In genomic region chr12:56086096-56086495, GRCh38 we compare ENCODE assay signal across 14 cellular contexts. TPM values are rescaled to one million over a fixed set of nuclear protein-coding genes. Genes with fewer than 3 reads are reported as not detected.
A peak's percentile ranks its signal among the peaks of the same experiment; 100 is the strongest.
DNase-seq lines count a peak whose midpoint lies in the region; ATAC-seq and TF ChIP-seq lines count a peak whose summit lies in the region.
"Had no signal": no experiment of that assay in that cellular context is flagged by ENCODE, and none has a peak within 500 bp of the region (broad histone marks: within the 10 kb centered on the region; RNA-seq: fewer than 3 reads in every experiment).

No MANE protein-coding gene starts in this region.

- peak overlapping the region; percentile 19 for H3K27ac Mint-ChIP-seq in activated CD4-positive, alpha-beta T cell treated with anti-CD3 and anti-CD28 coated beads, Interleukin-2, amount 10 ng/mL, durations not matched to agents 24 days and 14 days
- H3K27ac Mint-ChIP-seq: activated naive CD4-positive, alpha-beta T cell treated with anti-CD3 and anti-CD28 coated beads, Interleukin-2, amount 10 ng/mL, durations not matched to agents 7 days and 5 days had no signal

- H3K9me3 ChIP-seq in hepatocyte (ENCODE audit: low read depth) (no peaks in the 10 kb centered on the region), upper lobe of left lung (no peaks in the 10 kb centered on the region), heart right ventricle (no peaks in the 10 kb centered on the region)
- H3K9me3 ChIP-seq: A549, tibial artery had no signal

- 87% methylated on average over 3 of the region's 3 CpGs for WGBS in hepatocyte (ENCODE audit: low lambda C conversion rate, missing lambda C conversion rate)
- WGBS in upper lobe of left lung, 2 donors: 68 to 74% methylated on average over 3 of the region's 3 CpGs
- 84% methylated on average over 3 of the region's 3 CpGs for WGBS in heart right ventricle, 2 donors

- H3K4me1 Mint-ChIP-seq in activated CD4-positive, alpha-beta T cell treated with anti-CD3 and anti-CD28 coated beads, Interleukin-2, amount 10 ng/mL, durations not matched to agents 24 days and 14 days: peaks cover 7% of the 10 kb centered on the region

- H3K4me2 ChIP-seq in hepatocyte: no peak overlapping the region
- H3K4me2 ChIP-seq: A549 had no signal

- H3K9me2 ChIP-seq in hepatocyte (replicated peaks; ENCODE audit: insufficient read depth): no peaks in the 10 kb centered on the region

- no peaks in the 10 kb centered on the region for H3K36me3 Mint-ChIP-seq in activated CD4-positive, alpha-beta T cell treated with anti-CD3 and anti-CD28 coated beads, Interleukin-2, amount 10 ng/mL, durations not matched to agents 24 days and 14 days (ENCODE audit: low read depth)
- H3K36me3 Mint-ChIP-seq: activated naive CD4-positive, alpha-beta T cell treated with anti-CD3 and anti-CD28 coated beads, Interleukin-2, amount 10 ng/mL, durations not matched to agents 7 days and 5 days; naive B cell had no signal

- H3K36me3 ChIP-seq in hepatocyte (replicated peaks; ENCODE audit: insufficient read depth, low read depth) (no peaks in the 10 kb centered on the region), upper lobe of left lung (peaks cover 0 to 8% (median 5%) of the 10 kb centered on the region in 4 donors), heart right ventricle (no peaks in the 10 kb centered on the region)

- peaks cover 36% of the 10 kb centered on the region for H3K79me2 ChIP-seq in hepatocyte

- H3K27ac ChIP-seq in hepatocyte (no peak overlapping the region), upper lobe of left lung (peak overlapping the region; percentile 12 to 72 (median 40)), heart right ventricle (no peak overlapping the region)
- H3K27ac ChIP-seq: A549, tibial artery had no signal

- H3K4me3 ChIP-seq in hepatocyte (no peak overlapping the region), upper lobe of left lung (no peak overlapping the region), heart right ventricle (no peak overlapping the region)
- H3K4me3 ChIP-seq: A549, tibial artery had no signal

- H3K27me3 ChIP-seq in hepatocyte (no peaks in the 10 kb centered on the region), upper lobe of left lung (no peaks in the 10 kb centered on the region), heart right ventricle (peaks cover 0 to 14% (median 0%) of the 10 kb centered on the region in 7 donors)
- H3K27me3 ChIP-seq: tibial artery had no signal

- H3K27me3 Mint-ChIP-seq in activated CD4-positive, alpha-beta T cell treated with anti-CD3 and anti-CD28 coated beads, Interleukin-2, amount 10 ng/mL, durations not matched to agents 24 days and 14 days: peaks cover 20% of the 10 kb centered on the region

- no peaks in the 10 kb centered on the region for H3K9me3 Mint-ChIP-seq in activated CD4-positive, alpha-beta T cell treated with anti-CD3 and anti-CD28 coated beads, Interleukin-2, amount 10 ng/mL, durations not matched to agents 24 days and 14 days
- H3K9me3 Mint-ChIP-seq: activated naive CD4-positive, alpha-beta T cell treated with anti-CD3 and anti-CD28 coated beads, Interleukin-2, amount 10 ng/mL, durations not matched to agents 7 days and 5 days; naive B cell had no signal

- H3K4me1 ChIP-seq in hepatocyte (ENCODE audit: insufficient read depth): peaks cover 7% of the 10 kb centered on the region
- H3K4me1 ChIP-seq in upper lobe of left lung: peaks cover 0 to 20% (median 14%) of the 10 kb centered on the region in 4 donors
- peaks cover 0 to 13% (median 0%) of the 10 kb centered on the region in 9 donors for H3K4me1 ChIP-seq in heart right ventricle

- TF ChIP-seq POLR2A in upper lobe of left lung (IDR thresholded peaks at IDR 0.05): no peak

- no peak overlapping the region for H3K4me3 Mint-ChIP-seq in activated CD4-positive, alpha-beta T cell treated with anti-CD3 and anti-CD28 coated beads, Interleukin-2, amount 10 ng/mL, durations not matched to agents 24 days and 14 days
- H3K4me3 Mint-ChIP-seq: activated naive CD4-positive, alpha-beta T cell treated with anti-CD3 and anti-CD28 coated beads, Interleukin-2, amount 10 ng/mL, durations not matched to agents 7 days and 5 days had no signal

- no peak for TF ChIP-seq EP300 in upper lobe of left lung (IDR thresholded peaks at IDR 0.05)

- ATAC-seq in upper lobe of left lung (ENCODE audit: low FRiP score in 2 of 2): no peak
- ATAC-seq in heart right ventricle: no peak
- ATAC-seq: A549 had no signal

- intact Hi-C loops in activated CD4-positive, alpha-beta T cell treated with anti-CD3 and anti-CD28 coated beads, Interleukin-2, amount 10 ng/mL, durations not matched to agents 24 days and 14 days (cut with micrococcal nuclease): no loop called here
- intact Hi-C loops in heart right ventricle (cut with DNase I): no loop called here

- DNase-seq in activated CD4-positive, alpha-beta T cell treated with anti-CD3 and anti-CD28 coated beads, Interleukin-2, amount 10 ng/mL, durations not matched to agents 24 days and 14 days: no peak
- no peak for DNase-seq in activated CD4-positive, alpha-beta T cell treated with anti-CD3 and anti-CD28 coated beads for 4 hours
- DNase-seq in hepatocyte (ENCODE audit: low spot score) (peak; percentile 58), upper lobe of left lung (peak in 1 of 2 donors; percentile 79), heart right ventricle (no peak), hippocampal formation (lab: John Stamatoyannopoulos, UW) (no peak)
- DNase-seq: activated CD8-positive, alpha-beta memory T cell treated with anti-CD3 and anti-CD28 coated beads for 24 hours; activated naive CD4-positive, alpha-beta T cell treated with anti-CD3 and anti-CD28 coated beads, Interleukin-2, amount 10 ng/mL, durations not matched to agents 7 days and 5 days; COR-L47; MM.1S; naive B cell; T-helper 2 cell; tibial artery had no signal

- no peak for TF ChIP-seq CTCF in hepatocyte (IDR thresholded peaks at IDR 0.05; ENCODE audit: poor library complexity)
- TF ChIP-seq CTCF in upper lobe of left lung (IDR thresholded peaks at IDR 0.05): no peak
- no peak for TF ChIP-seq CTCF in heart right ventricle (IDR thresholded peaks at IDR 0.05)

- H4K20me1 ChIP-seq in hepatocyte (ENCODE audit: insufficient read depth, poor library complexity, severe bottlenecking): no peaks in the 10 kb centered on the region

- H2AFZ ChIP-seq in hepatocyte: no peak overlapping the region

RNA-seq across cellular contexts. Expression of gene ERBB3, which starts 6.1 kb away (rescaled TPM):
- total RNA-seq in activated CD4-positive, alpha-beta T cell treated with anti-CD3 and anti-CD28 coated beads, Interleukin-2, amount 10 ng/mL, durations not matched to agents 24 days and 14 days: 0.14 and 0.57 TPM in 2 replicates
- 104 and 128 TPM in 2 replicates for total RNA-seq in hepatocyte
- 56.1 and 69.0 TPM in 2 replicates for polyA plus RNA-seq in hepatocyte
- total RNA-seq in upper lobe of left lung: 100 to 1,000 TPM in 3 of 6 donors, 10 to 100 TPM in 3; 56.8 to 171 (median 101) TPM
- total RNA-seq in heart right ventricle: 1 to 10 TPM in 9 of 10 donors, under 1 TPM in 1; 0.80 to 6.1 (median 2.9) TPM
- 1 to 10 TPM; 2.1 to 7.8 TPM for polyA plus RNA-seq in heart right ventricle

RNA-seq across cellular contexts. Expression of gene PA2G4, which starts 18.3 kb away (rescaled TPM):
- 453 and 472 TPM in 2 replicates for total RNA-seq in activated CD4-positive, alpha-beta T cell treated with anti-CD3 and anti-CD28 coated beads, Interleukin-2, amount 10 ng/mL, durations not matched to agents 24 days and 14 days
- total RNA-seq in hepatocyte (87.9 and 90.7 TPM in 2 replicates), upper lobe of left lung (100 to 1,000 TPM in 1 of 6 donors, 10 to 100 TPM in 5; 36.7 to 103 (median 70.7) TPM), heart right ventricle (10 to 100 TPM; 64.3 to 91.9 (median 71.5) TPM)
- polyA plus RNA-seq in hepatocyte (102 and 109 TPM in 2 replicates), heart right ventricle (100 to 1,000 TPM in 1 of 2 donors, 10 to 100 TPM in 1; 79.4 to 148 TPM)

RNA-seq across cellular contexts. Expression of gene RPL41, which starts 30.3 kb away (rescaled TPM):
- total RNA-seq in activated CD4-positive, alpha-beta T cell treated with anti-CD3 and anti-CD28 coated beads, Interleukin-2, amount 10 ng/mL, durations not matched to agents 24 days and 14 days: 3,831 and 3,993 TPM in 2 replicates
- total RNA-seq in hepatocyte: 2,379 and 2,801 TPM in 2 replicates
- 2,115 and 2,240 TPM in 2 replicates for polyA plus RNA-seq in hepatocyte
- 1,000 to 10,000 TPM; 1,377 to 3,349 (median 3,110) TPM for total RNA-seq in upper lobe of left lung
- total RNA-seq in heart right ventricle: 1,000 to 10,000 TPM; 1,835 to 2,619 (median 2,004) TPM
- 1,000 to 10,000 TPM in 1 of 2 donors, 100 to 1,000 TPM in 1; 475 to 5,263 TPM for polyA plus RNA-seq in heart right ventricle

RNA-seq across cellular contexts. Expression of gene ZC3H10, which starts 32.0 kb away (rescaled TPM):
- 8.9 and 11.2 TPM in 2 replicates for total RNA-seq in activated CD4-positive, alpha-beta T cell treated with anti-CD3 and anti-CD28 coated beads, Interleukin-2, amount 10 ng/mL, durations not matched to agents 24 days and 14 days
- total RNA-seq in hepatocyte (3.7 and 9.0 TPM in 2 replicates), upper lobe of left lung (10 to 100 TPM in 2 of 6 donors, 1 to 10 TPM in 4; 2.1 to 22.0 (median 6.4) TPM), heart right ventricle (1 to 10 TPM; 3.6 to 5.8 (median 4.9) TPM)
- polyA plus RNA-seq in hepatocyte (2.2 and 5.7 TPM in 2 replicates), heart right ventricle (1 to 10 TPM; 2.1 to 3.4 TPM)

RNA-seq across cellular contexts. Expression of gene ESYT1, which starts 42.0 kb away (rescaled TPM):
- 155 and 158 TPM in 2 replicates for total RNA-seq in activated CD4-positive, alpha-beta T cell treated with anti-CD3 and anti-CD28 coated beads, Interleukin-2, amount 10 ng/mL, durations not matched to agents 24 days and 14 days
- total RNA-seq in hepatocyte (44.9 and 52.3 TPM in 2 replicates), upper lobe of left lung (100 to 1,000 TPM in 5 of 6 donors, 10 to 100 TPM in 1; 73.9 to 132 (median 112) TPM), heart right ventricle (10 to 100 TPM; 28.8 to 47.5 (median 31.9) TPM)
- polyA plus RNA-seq in hepatocyte (40.0 and 43.8 TPM in 2 replicates), heart right ventricle (10 to 100 TPM; 20.9 to 57.3 TPM)

Comparison
In these comparisons a context has a peak if more than half of its experiments do, and no peak if none do; other contexts are left out.
1. H3K27ac ChIP-seq: peak in upper lobe of left lung (4 of 4); none in hepatocyte (single experiment) and heart right ventricle (0 of 10).
2. RNA of gene ERBB3, which starts 6.1 kb away (total RNA-seq): 56.8 to 171 TPM in upper lobe of left lung and 104 to 128 TPM in hepatocyte; 0.80 to 6.1 TPM in heart right ventricle and 0.14 to 0.57 TPM in activated CD4-positive, alpha-beta T cell treated with anti-CD3 and anti-CD28 coated beads, Interleukin-2, amount 10 ng/mL, durations not matched to agents 24 days and 14 days; every median in the first group is over 4 times any median in the second.